In the genomic region with DNA sequence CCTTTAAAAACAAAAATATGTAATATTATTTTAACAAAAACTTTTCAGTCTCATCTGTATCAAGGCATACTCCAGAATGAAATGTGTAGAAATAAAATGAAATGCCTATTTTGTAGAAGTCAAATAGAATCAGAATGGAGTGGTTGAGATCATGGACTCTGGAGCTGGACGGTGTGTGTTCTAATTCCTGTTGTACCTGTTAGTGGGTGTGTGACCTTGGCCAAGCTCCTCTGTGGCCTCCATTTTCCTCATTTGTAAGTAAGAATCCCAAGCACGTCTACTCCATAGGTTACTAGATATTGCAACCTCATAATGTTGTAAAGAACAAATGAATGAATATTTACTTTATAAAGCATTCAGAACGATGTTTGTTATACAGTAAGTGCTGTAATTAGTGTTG, we compare ENCODE assay signal across 13 cellular contexts.
"Had no signal": no experiment of that assay in that cellular context is flagged by ENCODE, and none has a peak within 500 bp of the region (broad histone marks: within the 10 kb centered on the region; RNA-seq: fewer than 3 reads in every experiment).

No MANE protein-coding gene starts in this region.

- H3K9me3 ChIP-seq: breast epithelium, tibial artery, vagina had no signal

- H3K27ac ChIP-seq: breast epithelium, dorsolateral prefrontal cortex, vagina had no signal

- H3K4me3 ChIP-seq: breast epithelium, dorsolateral prefrontal cortex, vagina had no signal

- H3K4me1 ChIP-seq: breast epithelium had no signal

- H3K36me3 Mint-ChIP-seq: activated naive CD8-positive, alpha-beta T cell treated with anti-CD3 and anti-CD28 coated beads for 36 hours; immature natural killer cell; naive thymus-derived CD4-positive, alpha-beta T cell; stimulated activated effector memory CD8-positive, alpha-beta T cell treated with anti-CD3 and anti-CD28 coated beads, Interleukin-12 subunit alpha, Interleukin-12 subunit beta, amount 100 ng/mL, for 72 hours had no signal

- H3K27me3 Mint-ChIP-seq: activated naive CD8-positive, alpha-beta T cell treated with anti-CD3 and anti-CD28 coated beads for 36 hours; naive thymus-derived CD4-positive, alpha-beta T cell had no signal

- H3K27me3 ChIP-seq: breast epithelium, dorsolateral prefrontal cortex, tibial artery, vagina had no signal

- H3K4me1 Mint-ChIP-seq: activated naive CD8-positive, alpha-beta T cell treated with anti-CD3 and anti-CD28 coated beads for 36 hours; naive thymus-derived CD4-positive, alpha-beta T cell; stimulated activated effector memory CD8-positive, alpha-beta T cell treated with anti-CD3 and anti-CD28 coated beads, Interleukin-12 subunit alpha, Interleukin-12 subunit beta, amount 100 ng/mL, for 72 hours had no signal

- H3K27ac Mint-ChIP-seq: activated naive CD8-positive, alpha-beta T cell treated with anti-CD3 and anti-CD28 coated beads for 36 hours; immature natural killer cell; naive thymus-derived CD4-positive, alpha-beta T cell; stimulated activated effector memory CD8-positive, alpha-beta T cell treated with anti-CD3 and anti-CD28 coated beads, Interleukin-12 subunit alpha, Interleukin-12 subunit beta, amount 100 ng/mL, for 72 hours had no signal

- H3K4me3 Mint-ChIP-seq: activated naive CD8-positive, alpha-beta T cell treated with anti-CD3 and anti-CD28 coated beads for 36 hours; activated T-cell treated with anti-CD3 and anti-CD28 coated beads, Interleukin-2, amount 50 U/mL, for 4 hours; immature natural killer cell; naive thymus-derived CD4-positive, alpha-beta T cell; stimulated activated effector memory CD8-positive, alpha-beta T cell treated with anti-CD3 and anti-CD28 coated beads, Interleukin-12 subunit alpha, Interleukin-12 subunit beta, amount 100 ng/mL, for 72 hours had no signal

- ATAC-seq: activated T-cell treated with anti-CD3 and anti-CD28 coated beads, Interleukin-2, amount 50 U/mL, for 4 hours; left cardiac atrium; naive thymus-derived CD4-positive, alpha-beta T cell; stimulated activated effector memory CD8-positive, alpha-beta T cell treated with anti-CD3 and anti-CD28 coated beads, Interleukin-12 subunit alpha, Interleukin-12 subunit beta, amount 100 ng/mL, for 72 hours had no signal

- H3K36me3 ChIP-seq: breast epithelium, vagina had no signal

- DNase-seq: activated CD4-positive, alpha-beta T cell treated with anti-CD3 and anti-CD28 coated beads, Interleukin-2, amount 50 U/mL, for 4 hours; activated gamma-delta T cell; activated naive CD8-positive, alpha-beta T cell treated with anti-CD3 and anti-CD28 coated beads for 36 hours; activated T-cell treated with anti-CD3 and anti-CD28 coated beads, Interleukin-2, amount 50 U/mL, for 4 hours; dorsolateral prefrontal cortex; immature natural killer cell; left cardiac atrium; naive thymus-derived CD4-positive, alpha-beta T cell; right cardiac atrium; tibial artery had no signal

- H3K9me3 Mint-ChIP-seq: activated naive CD8-positive, alpha-beta T cell treated with anti-CD3 and anti-CD28 coated beads for 36 hours; activated T-cell treated with anti-CD3 and anti-CD28 coated beads, Interleukin-2, amount 50 U/mL, for 4 hours; immature natural killer cell; naive thymus-derived CD4-positive, alpha-beta T cell; stimulated activated effector memory CD8-positive, alpha-beta T cell treated with anti-CD3 and anti-CD28 coated beads, Interleukin-12 subunit alpha, Interleukin-12 subunit beta, amount 100 ng/mL, for 72 hours had no signal
